27 cellular contexts compared by ENCODE assay signal in genomic region chrX:49300703-49301102, GRCh38. TPM values are rescaled to one million over a fixed set of nuclear protein-coding genes. Genes with fewer than 3 reads are reported as not detected.
DNase-seq lines count a peak whose midpoint lies in the region; ATAC-seq and TF ChIP-seq lines count a peak whose summit lies in the region.
"Had no signal": no experiment of that assay in that cellular context is flagged by ENCODE, and none has a peak within 500 bp of the region (broad histone marks: within the 10 kb centered on the region; RNA-seq: fewer than 3 reads in every experiment).

No MANE protein-coding gene starts in this region.

- H3K4me1 Mint-ChIP-seq in activated naive CD8-positive, alpha-beta T cell treated with anti-CD3 and anti-CD28 coated beads, Interleukin-2, amount 50 U/mL, for 24 hours = no peaks in the 10 kb centered on the region
- peaks cover 3% of the 10 kb centered on the region for H3K4me1 Mint-ChIP-seq in activated naive CD8-positive, alpha-beta T cell treated with anti-CD3 and anti-CD28 coated beads for 36 hours
- H3K4me1 Mint-ChIP-seq in activated T-helper 17 cell treated with anti-CD3 and anti-CD28 coated beads, Interleukin-2, amount 50 U/mL, for 72 hours = no peaks in the 10 kb centered on the region
- H3K4me1 Mint-ChIP-seq: CD14-positive monocyte had no signal

- H3K4me1 ChIP-seq in osteoblast (ENCODE audit: insufficient read depth, low read length) = no peaks in the 10 kb centered on the region
- H3K4me1 ChIP-seq: BE2C, BLaER1 had no signal

- H3K9me3 ChIP-seq in osteoblast (ENCODE audit: low read depth, low read length) = no peaks in the 10 kb centered on the region
- H3K9me3 ChIP-seq: BE2C, BLaER1 had no signal

- H3K27me3 Mint-ChIP-seq in activated naive CD8-positive, alpha-beta T cell treated with anti-CD3 and anti-CD28 coated beads, Interleukin-2, amount 50 U/mL, for 24 hours = no peaks in the 10 kb centered on the region
- H3K27me3 Mint-ChIP-seq in activated naive CD8-positive, alpha-beta T cell treated with anti-CD3 and anti-CD28 coated beads for 36 hours = no peaks in the 10 kb centered on the region
- no peaks in the 10 kb centered on the region for H3K27me3 Mint-ChIP-seq in activated T-helper 17 cell treated with anti-CD3 and anti-CD28 coated beads, Interleukin-2, amount 50 U/mL, for 72 hours
- H3K27me3 Mint-ChIP-seq: CD4-positive, alpha-beta memory T cell; CD4-positive, CD25-positive, alpha-beta regulatory T cell had no signal

- H2AFZ ChIP-seq in osteoblast (ENCODE audit: low read length) = no peak overlapping the region

- H3K27me3 ChIP-seq in osteoblast (ENCODE audit: insufficient read depth, low read length) = no peaks in the 10 kb centered on the region
- H3K27me3 ChIP-seq: BE2C had no signal

- no peak for DNase-seq in activated naive CD8-positive, alpha-beta T cell treated with anti-CD3 and anti-CD28 coated beads, Interleukin-2, amount 50 U/mL, for 24 hours
- DNase-seq in activated naive CD8-positive, alpha-beta T cell treated with anti-CD3 and anti-CD28 coated beads for 36 hours = no peak
- DNase-seq in osteoblast (ENCODE audit: insufficient read length, low spot score, missing footprints) (peak; percentile 55), NCI-H187 (lab: John Stamatoyannopoulos, UW) (no peak), NCI-H226 (no peak)
- DNase-seq: 8988T; ACHN; BE2C; C1 segment of cervical spinal cord; CD4-positive, alpha-beta memory T cell; CD4-positive, CD25-positive, alpha-beta regulatory T cell; CD8-positive, alpha-beta memory T cell; COR-L47; DMS 273 treated with DMSO at 0.1 percent for 48 hours; DMS153; DMS53; DMS79; DND-41; EL; GDM1 had no signal

- H3K4me2 ChIP-seq in osteoblast (ENCODE audit: insufficient read depth, low read length) = no peak overlapping the region
- H3K4me2 ChIP-seq: BLaER1 had no signal

- H3K36me3 Mint-ChIP-seq in activated naive CD8-positive, alpha-beta T cell treated with anti-CD3 and anti-CD28 coated beads, Interleukin-2, amount 50 U/mL, for 24 hours (ENCODE audit: low read depth) = no peaks in the 10 kb centered on the region
- H3K36me3 Mint-ChIP-seq in activated naive CD8-positive, alpha-beta T cell treated with anti-CD3 and anti-CD28 coated beads for 36 hours = peaks cover 2% of the 10 kb centered on the region
- H3K36me3 Mint-ChIP-seq in activated T-helper 17 cell treated with anti-CD3 and anti-CD28 coated beads, Interleukin-2, amount 50 U/mL, for 72 hours (ENCODE audit: low read depth) = peaks cover 6% of the 10 kb centered on the region
- H3K36me3 Mint-ChIP-seq: CD14-positive monocyte; CD4-positive, CD25-positive, alpha-beta regulatory T cell had no signal

- no peaks in the 10 kb centered on the region for H4K20me1 ChIP-seq in osteoblast (ENCODE audit: insufficient read depth, low read length)
- H4K20me1 ChIP-seq: BLaER1 had no signal

- H3K79me2 ChIP-seq in osteoblast (ENCODE audit: insufficient read depth, low read length) = no peaks in the 10 kb centered on the region

- no peak overlapping the region for H3K4me3 Mint-ChIP-seq in activated naive CD8-positive, alpha-beta T cell treated with anti-CD3 and anti-CD28 coated beads, Interleukin-2, amount 50 U/mL, for 24 hours
- H3K4me3 Mint-ChIP-seq in activated naive CD8-positive, alpha-beta T cell treated with anti-CD3 and anti-CD28 coated beads for 36 hours = no peak overlapping the region
- no peak overlapping the region for H3K4me3 Mint-ChIP-seq in activated T-helper 17 cell treated with anti-CD3 and anti-CD28 coated beads, Interleukin-2, amount 50 U/mL, for 72 hours
- H3K4me3 Mint-ChIP-seq: CD14-positive monocyte; CD4-positive, alpha-beta memory T cell; CD4-positive, CD25-positive, alpha-beta regulatory T cell; CD8-positive, alpha-beta memory T cell had no signal

- H3K4me3 ChIP-seq in osteoblast (ENCODE audit: insufficient read depth, low read length) = no peak overlapping the region
- H3K4me3 ChIP-seq: BLaER1, GM12878 had no signal

- H3K36me3 ChIP-seq in osteoblast (ENCODE audit: insufficient read depth, low read length) = no peaks in the 10 kb centered on the region
- H3K36me3 ChIP-seq: BE2C, BLaER1 had no signal

- no peaks in the 10 kb centered on the region for H3K9me3 Mint-ChIP-seq in activated naive CD8-positive, alpha-beta T cell treated with anti-CD3 and anti-CD28 coated beads, Interleukin-2, amount 50 U/mL, for 24 hours
- no peaks in the 10 kb centered on the region for H3K9me3 Mint-ChIP-seq in activated naive CD8-positive, alpha-beta T cell treated with anti-CD3 and anti-CD28 coated beads for 36 hours
- H3K9me3 Mint-ChIP-seq in activated T-helper 17 cell treated with anti-CD3 and anti-CD28 coated beads, Interleukin-2, amount 50 U/mL, for 72 hours = no peaks in the 10 kb centered on the region
- H3K9me3 Mint-ChIP-seq: CD14-positive monocyte; CD4-positive, alpha-beta memory T cell; CD4-positive, CD25-positive, alpha-beta regulatory T cell; CD8-positive, alpha-beta memory T cell had no signal

- H3K27ac ChIP-seq in osteoblast (ENCODE audit: low read depth, low read length) = no peak overlapping the region
- H3K27ac ChIP-seq: BLaER1 had no signal

- no peak for TF ChIP-seq CTCF in osteoblast (IDR thresholded peaks at IDR 0.05; ENCODE audit: extremely low read depth, low read depth, low read length)

- ATAC-seq in activated naive CD8-positive, alpha-beta T cell treated with anti-CD3 and anti-CD28 coated beads, Interleukin-2, amount 50 U/mL, for 24 hours = peak; percentile 36
- peak; percentile 50 for ATAC-seq in activated T-helper 17 cell treated with anti-CD3 and anti-CD28 coated beads, Interleukin-2, amount 50 U/mL, for 72 hours (replicated peaks)
- ATAC-seq: GM12878 had no signal

- no peak overlapping the region for H3K27ac Mint-ChIP-seq in activated naive CD8-positive, alpha-beta T cell treated with anti-CD3 and anti-CD28 coated beads, Interleukin-2, amount 50 U/mL, for 24 hours
- no peak overlapping the region for H3K27ac Mint-ChIP-seq in activated naive CD8-positive, alpha-beta T cell treated with anti-CD3 and anti-CD28 coated beads for 36 hours
- H3K27ac Mint-ChIP-seq in activated T-helper 17 cell treated with anti-CD3 and anti-CD28 coated beads, Interleukin-2, amount 50 U/mL, for 72 hours = no peak overlapping the region
- H3K27ac Mint-ChIP-seq: CD4-positive, alpha-beta memory T cell; CD4-positive, CD25-positive, alpha-beta regulatory T cell; CD8-positive, alpha-beta memory T cell had no signal

RNA-seq across cellular contexts. Expression of gene GAGE10, which starts 2.7 kb away (rescaled TPM):
- total RNA-seq in activated naive CD8-positive, alpha-beta T cell treated with anti-CD3 and anti-CD28 coated beads for 36 hours = not detected
- not detected for total RNA-seq in activated T-helper 17 cell treated with anti-CD3 and anti-CD28 coated beads, Interleukin-2, amount 50 U/mL, for 72 hours
- total RNA-seq in osteoblast = not detected in 2 replicates
- total RNA-seq: A673; CD4-positive, alpha-beta memory T cell; CD4-positive, CD25-positive, alpha-beta regulatory T cell; CD8-positive, alpha-beta memory T cell; Daoy; G401; GM12878 had no signal

RNA-seq across cellular contexts. Expression of gene GAGE12J, which starts 21.1 kb away (rescaled TPM):
- total RNA-seq in activated naive CD8-positive, alpha-beta T cell treated with anti-CD3 and anti-CD28 coated beads for 36 hours = not detected
- total RNA-seq in activated T-helper 17 cell treated with anti-CD3 and anti-CD28 coated beads, Interleukin-2, amount 50 U/mL, for 72 hours = not detected
- total RNA-seq in osteoblast = not detected in 2 replicates
- total RNA-seq: A673; CD4-positive, alpha-beta memory T cell; CD4-positive, CD25-positive, alpha-beta regulatory T cell; CD8-positive, alpha-beta memory T cell; Daoy; G401; GM12878 had no signal

RNA-seq across cellular contexts. Expression of gene GAGE13, which starts 30.7 kb away (rescaled TPM):
- not detected for total RNA-seq in activated naive CD8-positive, alpha-beta T cell treated with anti-CD3 and anti-CD28 coated beads for 36 hours
- total RNA-seq in activated T-helper 17 cell treated with anti-CD3 and anti-CD28 coated beads, Interleukin-2, amount 50 U/mL, for 72 hours = not detected
- not detected in 2 replicates for total RNA-seq in osteoblast
- total RNA-seq: A673; CD4-positive, alpha-beta memory T cell; CD4-positive, CD25-positive, alpha-beta regulatory T cell; CD8-positive, alpha-beta memory T cell; G401; GM12878 had no signal

RNA-seq across cellular contexts. Expression of gene PPP1R3F, which starts 31.1 kb away (rescaled TPM):
- 1 to 10 TPM; 2.1 to 2.5 TPM for total RNA-seq in activated naive CD8-positive, alpha-beta T cell treated with anti-CD3 and anti-CD28 coated beads for 36 hours
- total RNA-seq in activated T-helper 17 cell treated with anti-CD3 and anti-CD28 coated beads, Interleukin-2, amount 50 U/mL, for 72 hours = 1 to 10 TPM; 6.6 to 8.8 TPM
- total RNA-seq in osteoblast = 3.2 and 4.0 TPM in 2 replicates

RNA-seq across cellular contexts. Expression of gene FOXP3, which starts 36.2 kb away (rescaled TPM):
- 10 to 100 TPM; 11.2 to 11.9 TPM for total RNA-seq in activated naive CD8-positive, alpha-beta T cell treated with anti-CD3 and anti-CD28 coated beads for 36 hours
- total RNA-seq in activated T-helper 17 cell treated with anti-CD3 and anti-CD28 coated beads, Interleukin-2, amount 50 U/mL, for 72 hours = 100 to 1,000 TPM in 1 of 2 donors, 10 to 100 TPM in 1; 80.4 to 109 TPM
- not detected in 2 replicates for total RNA-seq in osteoblast
- total RNA-seq: A673, Daoy, G401 had no signal
